In genomic region chr2:80326214-80326613, GRCh38 we compare ENCODE assay signal across 9 cellular contexts. TPM values are rescaled to one million over a fixed set of nuclear protein-coding genes. Genes with fewer than 3 reads are reported as not detected.
DNase-seq lines count a peak whose midpoint lies in the region; ATAC-seq, FAIRE-seq and TF ChIP-seq lines count a peak whose summit lies in the region.
"Had no signal": no experiment of that assay in that cellular context is flagged by ENCODE, and none has a peak within 500 bp of the region (broad histone marks: within the 10 kb centered on the region; RNA-seq: fewer than 3 reads in every experiment).

No MANE protein-coding gene starts in this region.

- no peak for FAIRE-seq in RCC 7860 (lab: Jason Lieb, UNC)

- BruUV-seq in MCF 10A (replicated peaks; lab: Mats Ljungman, UMichigan): no TSS peak
- BruUV-seq in mammary epithelial cell (replicated peaks; lab: Mats Ljungman, UMichigan): no TSS peak

- no peaks in the 10 kb centered on the region for H3K36me3 ChIP-seq in mammary epithelial cell (ENCODE audit: insufficient read depth, low read length)

- H3K4me2 ChIP-seq in mammary epithelial cell (ENCODE audit: insufficient read depth, low read depth, low read length): no peak overlapping the region

- H3K4me3 ChIP-seq in mammary epithelial cell (replicated peaks in 1 of 3; ENCODE audit: insufficient read depth in 1 of 3, low read depth in 2 of 3, low read length in 3 of 3): no peak overlapping the region

- H3K27ac Mint-ChIP-seq in MCF 10A (ENCODE audit: low read depth, unreplicated experiment) (no peak overlapping the region), glutamatergic neuron (ENCODE audit: unreplicated experiment) (no peak overlapping the region), T-helper 17 cell (no peak overlapping the region)

- H3K9me3 ChIP-seq in mammary epithelial cell (replicated peaks; ENCODE audit: insufficient read depth, low read length): peaks cover 7% of the 10 kb centered on the region
- peaks cover 5% of the 10 kb centered on the region for H3K9me3 ChIP-seq in T-helper 17 cell (ENCODE audit: control insufficient read depth, low read length, poor library complexity, severe bottlenecking)

- no peaks in the 10 kb centered on the region for H3K4me1 ChIP-seq in mammary epithelial cell (ENCODE audit: insufficient read depth, low read length)

- no peak for ATAC-seq in HG03460 (IDR thresholded peaks at IDR 0.05; ENCODE audit: unreplicated experiment)
- ATAC-seq in T-helper 17 cell: no peak

- H3K27me3 Mint-ChIP-seq in MCF 10A (ENCODE audit: insufficient read depth, unreplicated experiment) (no peaks in the 10 kb centered on the region), glutamatergic neuron (ENCODE audit: unreplicated experiment) (peaks cover 3% of the 10 kb centered on the region), T-helper 17 cell (no peaks in the 10 kb centered on the region)

- no peaks in the 10 kb centered on the region for H3K9me3 Mint-ChIP-seq in MCF 10A (ENCODE audit: unreplicated experiment)
- no peaks in the 10 kb centered on the region for H3K9me3 Mint-ChIP-seq in glutamatergic neuron (ENCODE audit: unreplicated experiment)

- no peaks in the 10 kb centered on the region for H3K27me3 ChIP-seq in mammary epithelial cell (ENCODE audit: insufficient read depth, low read length)

- H4K20me1 ChIP-seq in mammary epithelial cell (ENCODE audit: insufficient read depth, low read length): no peaks in the 10 kb centered on the region

- in situ Hi-C loops in mammary epithelial cell (cut with MboI; ENCODE audit: low sequenced_read_pairs in 2 of 2): no loop called here

- peak; percentile 53 for DNase-seq in MCF 10A (ENCODE audit: unreplicated experiment)
- no peak for DNase-seq in mammary epithelial cell
- DNase-seq in RCC 7860 (ENCODE audit: low spot score): peak; percentile 29
- DNase-seq in glutamatergic neuron: no peak
- no peak for DNase-seq in T-helper 17 cell
- no peak for DNase-seq in NCI-H2107 treated with DMSO at 0.1 percent for 48 hours (lab: John Stamatoyannopoulos, UW; ENCODE audit: unreplicated experiment)
- DNase-seq in NCI-H2029 (lab: John Stamatoyannopoulos, UW): no peak
- DNase-seq: COR-L47 had no signal

- H3K4me3 Mint-ChIP-seq in MCF 10A (ENCODE audit: unreplicated experiment) (no peak overlapping the region), glutamatergic neuron (ENCODE audit: unreplicated experiment) (no peak overlapping the region), T-helper 17 cell (no peak overlapping the region)

- H3K36me3 Mint-ChIP-seq in MCF 10A (ENCODE audit: insufficient read depth, unreplicated experiment) (no peaks in the 10 kb centered on the region), glutamatergic neuron (ENCODE audit: unreplicated experiment) (no peaks in the 10 kb centered on the region), T-helper 17 cell (ENCODE audit: low read depth) (no peaks in the 10 kb centered on the region)

- POLR2A ChIA-PET in MCF 10A (lab: Yijun Ruan, JAX): interaction anchor here (0.7 to 1.1 kb wide), 2 partner anchors 173 to 178 kb away, joined by 3 read pairs; no protein-coding TSS in a partner anchor

- intact Hi-C loops in MCF 10A (cut with micrococcal nuclease): loop anchor here (1.0 to 10.0 kb wide), 3 partner anchors 173 to 1568 kb away; no protein-coding TSS in a partner anchor
- intact Hi-C loops in mammary epithelial cell (cut with micrococcal nuclease): no loop called here

- peaks cover 2% of the 10 kb centered on the region for H3K4me1 Mint-ChIP-seq in MCF 10A (ENCODE audit: insufficient read depth, unreplicated experiment)
- peaks cover 24% of the 10 kb centered on the region for H3K4me1 Mint-ChIP-seq in glutamatergic neuron (ENCODE audit: low read depth, unreplicated experiment)
- no peaks in the 10 kb centered on the region for H3K4me1 Mint-ChIP-seq in T-helper 17 cell

- no peaks in the 10 kb centered on the region for H3K79me2 ChIP-seq in mammary epithelial cell (ENCODE audit: insufficient read depth, low read length)

- H3K9ac ChIP-seq in mammary epithelial cell (ENCODE audit: insufficient read depth, low read length): no peak overlapping the region

- CTCF ChIA-PET in MCF 10A (lab: Yijun Ruan, JAX): interaction anchor here (0.6 to 6.1 kb wide), 14 partner anchors 12 to 1568 kb away, joined by 3 to 84 read pairs (median 4); no protein-coding TSS in a partner anchor
- CTCF ChIA-PET in mammary epithelial cell (lab: Charles Lee; ENCODE audit: low non-redundant PET): no interaction called here

- dilution Hi-C loops in mammary epithelial cell (cut with HindIII; ENCODE audit: low sequenced_read_pairs): no loop called here

- no peak overlapping the region for H3K27ac ChIP-seq in mammary epithelial cell (ENCODE audit: insufficient read depth, low read depth, low read length)

- TF ChIP-seq CTCF in MCF 10A (IDR thresholded peaks at IDR 0.05; ENCODE audit: unreplicated experiment): peak; percentile 51
- TF ChIP-seq CTCF in mammary epithelial cell (conservative IDR thresholded peaks at IDR 0.05 in 1 of 2, IDR thresholded peaks at IDR 0.05 in 1 of 2; ENCODE audit: extremely low read depth in 1 of 2, insufficient read depth in 1 of 2, low read depth in 1 of 2, low read length in 2 of 2): peak in 1 of 2 donors; percentile 32
- peak; percentile 63 for TF ChIP-seq CTCF in glutamatergic neuron (IDR thresholded peaks at IDR 0.05; ENCODE audit: partially characterized antibody, unreplicated experiment)

- H2AFZ ChIP-seq in mammary epithelial cell (ENCODE audit: low read depth, low read length): no peak overlapping the region

RNA-seq across cellular contexts. Expression of gene LRRTM1, which starts 21.7 kb away (rescaled TPM):
- total RNA-seq in MCF 10A (2022) (not detected in 2 replicates), mammary epithelial cell (not detected), glutamatergic neuron (ENCODE audit: unreplicated experiment) (3.8 TPM), T-helper 17 cell (not detected)
- polyA plus RNA-seq in mammary epithelial cell: not detected
- not detected for polyA minus RNA-seq in mammary epithelial cell

Comparison
In these comparisons a context has a peak if more than half of its experiments do, and no peak if none do; other contexts are left out.
1. DNase-seq: peak in MCF 10A (single experiment) and RCC 7860 (single experiment); none in mammary epithelial cell (single experiment), glutamatergic neuron (single experiment), T-helper 17 cell (0 of 3), NCI-H2107 treated with DMSO at 0.1 percent for 48 hours (single experiment) and NCI-H2029 (single experiment).